12 cellular contexts compared by ENCODE assay signal in genomic region chr22:27554106-27554814, GRCh38.
A peak's percentile ranks its signal among the peaks of the same experiment; 100 is the strongest.
DNase-seq lines count a peak whose midpoint lies in the region; ATAC-seq, FAIRE-seq and TF ChIP-seq lines count a peak whose summit lies in the region.
"Had no signal": no experiment of that assay in that cellular context is flagged by ENCODE, and none has a peak within 500 bp of the region (broad histone marks: within the 10 kb centered on the region; RNA-seq: fewer than 3 reads in every experiment).

No MANE protein-coding gene starts in this region.

- DNase-seq in HepG2 (ENCODE audit: low spot score) (no peak), right lobe of liver (no peak), astrocyte of the hippocampus (ENCODE audit: low read depth, low spot score) (peak; percentile 83), keratinocyte (ENCODE audit: low read depth, low spot score) (no peak), NCI-H1930 (lab: John Stamatoyannopoulos, UW) (no peak), erythroblast (lab: John Stamatoyannopoulos, UW) (no peak), AML-193 (lab: John Stamatoyannopoulos, UW) (no peak)
- DNase-seq: amniotic stem cell, MV-4-11 had no signal

- dilution Hi-C loops in keratinocyte (cut with MboI; ENCODE audit: extremely low pct_ligation_motif_present, low sequenced_read_pairs), result no loop called here

- TF ChIP-seq EP300 in HepG2 (IDR thresholded peaks at IDR 0.05; ENCODE audit: low read depth in 2 of 2, low read length in 2 of 2) (no peak), HepG2 (CRISPR knock-in tag; IDR thresholded peaks at IDR 0.05; ENCODE audit: borderline replicate concordance) (no peak)

- H4K20me1 ChIP-seq in HepG2 (ENCODE audit: insufficient read depth, low read length), result no peaks in the 10 kb centered on the region
- H4K20me1 ChIP-seq in keratinocyte (ENCODE audit: control insufficient read depth, extremely low read depth, insufficient read depth, low read length), result no peaks in the 10 kb centered on the region
- H4K20me1 ChIP-seq: BLaER1 had no signal

- no peak for TF ChIP-seq RAD21 in HepG2 (CRISPR knock-in tag; IDR thresholded peaks at IDR 0.05)

- POLR2A ChIA-PET in HepG2 (lab: Yijun Ruan, JAX), result no interaction called here

- H2AFZ ChIP-seq in HepG2 (ENCODE audit: low read length) (no peak overlapping the region), keratinocyte (ENCODE audit: control insufficient read depth, low read length) (peak overlapping the region; percentile 41)

- H3K9me1 ChIP-seq in keratinocyte (ENCODE audit: control insufficient read depth, extremely low read depth, insufficient read depth, low read length), result no peaks in the 10 kb centered on the region

- intact Hi-C loops in HepG2 (cut with micrococcal nuclease; ENCODE audit: unreplicated experiment), result no loop called here
- intact Hi-C loops in right lobe of liver (cut with DNase I), result no loop called here

- no peak overlapping the region for H3K4me2 ChIP-seq in HepG2 (ENCODE audit: low read depth, low read length)
- peak overlapping the region; percentile 41 for H3K4me2 ChIP-seq in keratinocyte (ENCODE audit: control insufficient read depth, extremely low read depth, insufficient read depth, low read depth, low read length)
- H3K4me2 ChIP-seq: BLaER1 had no signal

- no peak for TF ChIP-seq CTCF in HepG2 (CRISPR knock-in tag; IDR thresholded peaks at IDR 0.05)
- no peak for TF ChIP-seq CTCF in right lobe of liver (IDR thresholded peaks at IDR 0.05)
- TF ChIP-seq CTCF in keratinocyte (optimal IDR thresholded peaks at IDR 0.05 in 1 of 3, IDR thresholded peaks at IDR 0.05 in 1 of 3, conservative IDR thresholded peaks at IDR 0.05 in 1 of 3; ENCODE audit: extremely low read depth in 1 of 3, insufficient read depth in 2 of 3, low read length in 3 of 3), result no peak

- in situ Hi-C loops in HepG2 (cut with HindIII; ENCODE audit: extremely low pct_ligation_motif_present, low pct_unique_long_range_greater_than_20kb), result no loop called here

- H3K9me3 ChIP-seq in HepG2 (ENCODE audit: low read length) (no peaks in the 10 kb centered on the region), right lobe of liver (no peaks in the 10 kb centered on the region), keratinocyte (ENCODE audit: control insufficient read depth, low read depth, low read length) (peaks cover 3% of the 10 kb centered on the region)

- no peak overlapping the region for H3K9ac ChIP-seq in HepG2 (ENCODE audit: insufficient read depth, low read depth, low read length)
- H3K9ac ChIP-seq in keratinocyte (ENCODE audit: control insufficient read depth, extremely low read depth, insufficient read depth, low read length), result peak overlapping the region; percentile 5
- H3K9ac ChIP-seq: BLaER1 had no signal

- H3K79me2 ChIP-seq in HepG2 (ENCODE audit: insufficient read depth, low read length) (no peaks in the 10 kb centered on the region), keratinocyte (ENCODE audit: control insufficient read depth, insufficient read depth, low read length) (no peaks in the 10 kb centered on the region)

- BruUV-seq in HepG2 (replicated peaks; lab: Mats Ljungman, UMichigan), result no TSS peak

- H3K4me1 ChIP-seq in HepG2 (ENCODE audit: insufficient read depth, low read length) (no peaks in the 10 kb centered on the region), right lobe of liver (no peaks in the 10 kb centered on the region), keratinocyte (ENCODE audit: control insufficient read depth, extremely low read depth, insufficient read depth, low read length) (peaks cover 4% of the 10 kb centered on the region)
- H3K4me1 ChIP-seq: BLaER1 had no signal

- WGBS in HepG2 (ENCODE audit: low lambda C conversion rate), result 19% methylated on average over 13 of the region's 14 CpGs
- WGBS in right lobe of liver (ENCODE audit: insufficient coverage, low coverage, low lambda C conversion rate, missing lambda C conversion rate), result 38% methylated on average over 12 of the region's 14 CpGs

- H3K27ac ChIP-seq in HepG2 (ENCODE audit: extremely low read length, insufficient read depth, low read length), result no peak overlapping the region
- H3K27ac ChIP-seq in right lobe of liver, result no peak overlapping the region
- H3K27ac ChIP-seq in keratinocyte (ENCODE audit: control insufficient read depth, insufficient read depth, low read length), result no peak overlapping the region
- H3K27ac ChIP-seq: BLaER1 had no signal

- FAIRE-seq in HepG2 (lab: Jason Lieb, UNC), result no peak
- FAIRE-seq in keratinocyte (lab: Jason Lieb, UNC), result peak; percentile 41
- FAIRE-seq: GM19239 had no signal

- CTCF ChIA-PET in HepG2 (lab: Yijun Ruan, JAX; ENCODE audit: low intra/inter-chr PET ratio, low total read pairs), result no interaction called here

- H3K27me3 ChIP-seq in HepG2 (ENCODE audit: control insufficient read depth in 1 of 2, insufficient read depth in 2 of 2, low read length in 2 of 2) (no peaks in the 10 kb centered on the region; a peak in 2 of 5 replicates), right lobe of liver (no peaks in the 10 kb centered on the region), keratinocyte (ENCODE audit: control insufficient read depth, extremely low read depth, insufficient read depth, low read length) (no peaks in the 10 kb centered on the region)
- H3K27me3 ChIP-seq: BLaER1 had no signal

- TF ChIP-seq POLR2A in HepG2 (IDR thresholded peaks at IDR 0.05; ENCODE audit: insufficient read depth in 1 of 2, low read depth in 2 of 2, low read length in 2 of 2), result no peak
- TF ChIP-seq POLR2A in right lobe of liver (IDR thresholded peaks at IDR 0.05), result no peak
- no peak for TF ChIP-seq POLR2A in erythroblast (IDR thresholded peaks at IDR 0.05; ENCODE audit: low read length)

- no peak overlapping the region for H3K4me3 ChIP-seq in HepG2 (replicated peaks in 1 of 3; ENCODE audit: insufficient read depth in 1 of 3, low read depth in 2 of 3, low read length in 3 of 3)
- H3K4me3 ChIP-seq in right lobe of liver, result no peak overlapping the region
- no peak overlapping the region for H3K4me3 ChIP-seq in keratinocyte (ENCODE audit: control insufficient read depth in 2 of 3, extremely low read depth in 1 of 3, insufficient read depth in 2 of 3, low read depth in 1 of 3, low read length in 3 of 3)
- H3K4me3 ChIP-seq: BLaER1 had no signal

- ATAC-seq in HepG2 (no peak), right lobe of liver (no peak), HG03280 (IDR thresholded peaks at IDR 0.05; ENCODE audit: unreplicated experiment) (no peak)

- H3K36me3 ChIP-seq in HepG2 (replicated peaks in 1 of 2; ENCODE audit: control insufficient read depth in 1 of 2, insufficient read depth in 2 of 2, low read length in 2 of 2), result no peaks in the 10 kb centered on the region
- no peaks in the 10 kb centered on the region for H3K36me3 ChIP-seq in right lobe of liver
- H3K36me3 ChIP-seq in keratinocyte (ENCODE audit: control insufficient read depth in 2 of 2, extremely low read depth in 1 of 2, insufficient read depth in 2 of 2, low read length in 2 of 2), result no peaks in the 10 kb centered on the region
- H3K36me3 ChIP-seq: BLaER1 had no signal

TF ChIP-seq in HepG2, 621 proteins besides CTCF, POLR2A, EP300 and RAD21:
- TF ChIP-seq PITX1 (CRISPR knock-in tag; IDR thresholded peaks at IDR 0.05) (no peak), MAFF (IDR thresholded peaks at IDR 0.05; ENCODE audit: low read depth, low read length) (peak; percentile 66), ZNF652 (CRISPR knock-in tag; IDR thresholded peaks at IDR 0.05; ENCODE audit: borderline replicate concordance, low read depth) (peak; percentile 59), MAFK (conservative IDR thresholded peaks at IDR 0.05 in 1 of 2, IDR thresholded peaks at IDR 0.05 in 1 of 2; ENCODE audit: low read length in 2 of 2) (peak; percentile 70 to 81; a peak in 3 of 4 replicates)
